ENCODE assay signal across 11 cellular contexts in genomic region chr2:187403568-187404260, GRCh38. TPM values are rescaled to one million over a fixed set of nuclear protein-coding genes. Genes with fewer than 3 reads are reported as not detected.
DNase-seq lines count a peak whose midpoint lies in the region; ATAC-seq and TF ChIP-seq lines count a peak whose summit lies in the region.
"Had no signal": no experiment of that assay in that cellular context is flagged by ENCODE, and none has a peak within 500 bp of the region (broad histone marks: within the 10 kb centered on the region; RNA-seq: fewer than 3 reads in every experiment).

No MANE protein-coding gene starts in this region.

- H3K36me3 Mint-ChIP-seq in CD8-positive, alpha-beta T cell = no peaks in the 10 kb centered on the region

- H3K27me3 ChIP-seq in ascending aorta = no peaks in the 10 kb centered on the region
- H3K27me3 ChIP-seq in kidney epithelial cell (ENCODE audit: control insufficient read depth, insufficient read depth, low read length) = no peaks in the 10 kb centered on the region
- no peaks in the 10 kb centered on the region for H3K27me3 ChIP-seq in thyroid gland
- no peaks in the 10 kb centered on the region for H3K27me3 ChIP-seq in CD8-positive, alpha-beta T cell (ENCODE audit: insufficient read depth, low read length)

- DNase-seq in ascending aorta (ENCODE audit: low spot score in 2 of 2) (no peak), kidney epithelial cell (ENCODE audit: low read depth) (peak; percentile 62), thyroid gland (no peak), NCI-H446 treated with DMSO at 0.1 percent for 48 hours (lab: John Stamatoyannopoulos, UW) (no peak)
- DNase-seq in CD8-positive, alpha-beta T cell = no peak
- no peak for DNase-seq in activated naive CD4-positive, alpha-beta T cell treated with Interleukin-2 at 50 U/mL for 16 hours
- DNase-seq: GF-D8, H7, small intestine had no signal

- H3K9me3 ChIP-seq in ascending aorta (no peaks in the 10 kb centered on the region), thyroid gland (no peaks in the 10 kb centered on the region)
- H3K9me3 ChIP-seq in CD8-positive, alpha-beta T cell (ENCODE audit: low read length) = no peaks in the 10 kb centered on the region

- POLR2A ChIA-PET in CD8-positive, alpha-beta T cell (lab: Charles Lee) = no interaction called here

- TF ChIP-seq CTCF in ascending aorta (IDR thresholded peaks at IDR 0.05) = no peak
- no peak for TF ChIP-seq CTCF in kidney epithelial cell (IDR thresholded peaks at IDR 0.05; ENCODE audit: insufficient read depth, low read length, poor library complexity, severe bottlenecking)
- no peak for TF ChIP-seq CTCF in thyroid gland (IDR thresholded peaks at IDR 0.05)
- TF ChIP-seq CTCF in CD8-positive, alpha-beta T cell (IDR thresholded peaks at IDR 0.05) = no peak

- H3K27ac Mint-ChIP-seq in CD8-positive, alpha-beta T cell = no peak overlapping the region

- intact Hi-C loops in ascending aorta (cut with DNase I) = no loop called here
- intact Hi-C loops in thyroid gland (cut with DNase I) = no loop called here
- intact Hi-C loops in CD8-positive, alpha-beta T cell (cut with DNase I, micrococcal nuclease) = no loop called here

- no peaks in the 10 kb centered on the region for H3K27me3 Mint-ChIP-seq in CD8-positive, alpha-beta T cell (ENCODE audit: low read depth)

- TF ChIP-seq POLR2A in thyroid gland (IDR thresholded peaks at IDR 0.05) = no peak

- H3K36me3 ChIP-seq in ascending aorta (no peaks in the 10 kb centered on the region), kidney epithelial cell (ENCODE audit: control insufficient read depth, insufficient read depth, low read length) (no peaks in the 10 kb centered on the region), thyroid gland (no peaks in the 10 kb centered on the region)
- no peaks in the 10 kb centered on the region for H3K36me3 ChIP-seq in CD8-positive, alpha-beta T cell (ENCODE audit: insufficient read depth, low read length)

- no peaks in the 10 kb centered on the region for H3K4me1 Mint-ChIP-seq in CD8-positive, alpha-beta T cell (ENCODE audit: low read depth)

- H3K4me1 ChIP-seq in ascending aorta (peaks cover 0 to 9% of the 10 kb centered on the region in 2 donors), thyroid gland (peaks cover 13 to 16% of the 10 kb centered on the region in 2 donors)
- no peaks in the 10 kb centered on the region for H3K4me1 ChIP-seq in CD8-positive, alpha-beta T cell (ENCODE audit: insufficient read depth, low read length)

- WGBS in thyroid gland, 2 donors = 31 to 36% methylated on average over 6 of the region's 6 CpGs

- ATAC-seq in GM21619 (IDR thresholded peaks at IDR 0.05; ENCODE audit: unreplicated experiment) = peak; percentile 72
- no peak for ATAC-seq in GM21390 (IDR thresholded peaks at IDR 0.05; ENCODE audit: unreplicated experiment)
- ATAC-seq in CD8-positive, alpha-beta T cell = no peak

- H3K27ac ChIP-seq in ascending aorta (peak overlapping the region; percentile 23 to 30), thyroid gland (peak overlapping the region; percentile 42 to 74 (median 60))
- no peak overlapping the region for H3K27ac ChIP-seq in CD8-positive, alpha-beta T cell (ENCODE audit: low read depth, low read length)

- CTCF ChIA-PET in CD8-positive, alpha-beta T cell (lab: Charles Lee) = no interaction called here

- H3K4me3 ChIP-seq in ascending aorta (peak overlapping the region; percentile 37 to 46), kidney epithelial cell (ENCODE audit: low read depth, low read length) (no peak overlapping the region), thyroid gland (replicated peaks in 1 of 3) (no peak overlapping the region)
- H3K4me3 ChIP-seq in CD8-positive, alpha-beta T cell (ENCODE audit: low read depth, low read length) = no peak overlapping the region

- no peaks in the 10 kb centered on the region for H3K9me3 Mint-ChIP-seq in CD8-positive, alpha-beta T cell

- H3K4me3 Mint-ChIP-seq in CD8-positive, alpha-beta T cell = no peak overlapping the region

RNA-seq across cellular contexts. Expression of gene CALCRL, which starts 44.3 kb away (rescaled TPM):
- total RNA-seq in ascending aorta (41.5 TPM), kidney epithelial cell (1.8 and 2.6 TPM in 2 replicates), thyroid gland (100 to 1,000 TPM in 1 of 4 donors, 10 to 100 TPM in 3; 56.7 to 111 (median 82.1) TPM)
- total RNA-seq in CD8-positive, alpha-beta T cell = under 1 TPM; 0.19 TPM

Comparison
In these comparisons a context has a peak if more than half of its experiments do, and no peak if none do; other contexts are left out.
1. H3K4me3 ChIP-seq: peak in ascending aorta (2 of 2); none in kidney epithelial cell (single experiment), thyroid gland (0 of 3) and CD8-positive, alpha-beta T cell (single experiment).
2. RNA of gene CALCRL, which starts 44.3 kb away (total RNA-seq): 56.7 to 111 TPM in thyroid gland and 41.5 TPM in ascending aorta (single experiment); 1.8 to 2.6 TPM in kidney epithelial cell and 0.19 TPM in CD8-positive, alpha-beta T cell; every median in the first group is over 10 times any median in the second.